In genomic region chr11:61488651-61489291, GRCh38 we compare ENCODE assay signal across 11 cellular contexts. TPM values are rescaled to one million over a fixed set of nuclear protein-coding genes. Genes with fewer than 3 reads are reported as not detected.
DNase-seq lines count a peak whose midpoint lies in the region; ATAC-seq, FAIRE-seq and TF ChIP-seq lines count a peak whose summit lies in the region.
"Had no signal": no experiment of that assay in that cellular context is flagged by ENCODE, and none has a peak within 500 bp of the region (broad histone marks: within the 10 kb centered on the region; RNA-seq: fewer than 3 reads in every experiment).

No MANE protein-coding gene starts in this region.

- no peaks in the 10 kb centered on the region for H3K36me3 Mint-ChIP-seq in activated T-cell treated with anti-CD3 and anti-CD28 coated beads, Interleukin-2, amount 50 U/mL, for 72 hours (ENCODE audit: insufficient read depth in 2 of 2)

- peak; percentile 53 for ATAC-seq in K562
- no peak for ATAC-seq in HG02938 (IDR thresholded peaks at IDR 0.05; ENCODE audit: unreplicated experiment)
- ATAC-seq in activated T-cell treated with anti-CD3 and anti-CD28 coated beads, Interleukin-2, amount 50 U/mL, for 72 hours (replicated peaks in 1 of 2): no peak
- ATAC-seq: stimulated activated naive B cell treated with anti-CD40 and anti-IgM and Interleukin-4, amounts not matched to agents 10 μg/mL and 1 μg/mL and 100 μg/mL, for 72 hours had no signal

- in situ Hi-C loops in K562 (cut with MboI): no loop called here

- H3K9me3 ChIP-seq in HUES6 (ENCODE audit: control insufficient read depth, insufficient read depth, low read depth, low read length): no peaks in the 10 kb centered on the region
- no peaks in the 10 kb centered on the region for H3K9me3 ChIP-seq in K562 (replicated peaks; ENCODE audit: control insufficient read depth, insufficient read depth, low read depth, low read length)
- no peaks in the 10 kb centered on the region for H3K9me3 ChIP-seq in small intestine (ENCODE audit: control insufficient read depth, low read depth)

- no peak for TF ChIP-seq EP300 in K562 (IDR thresholded peaks at IDR 0.05; ENCODE audit: low read length)

- H3K4me1 ChIP-seq in HUES6 (ENCODE audit: control insufficient read depth, insufficient read depth, low read length): peaks cover 32% of the 10 kb centered on the region
- peaks cover 3 to 25% of the 10 kb centered on the region in 2 experiments; a peak in 3 of 5 replicates for H3K4me1 ChIP-seq in K562 (replicated peaks in 1 of 2; ENCODE audit: control insufficient read depth in 2 of 2, insufficient read depth in 2 of 2, low read length in 2 of 2)
- H3K4me1 ChIP-seq in small intestine (ENCODE audit: control insufficient read depth in 2 of 2, insufficient read depth in 1 of 2, low read depth in 1 of 2, low read length in 1 of 2): peaks cover 0 to 2% of the 10 kb centered on the region in 2 donors

- TF ChIP-seq RAD21 in K562 (CRISPR knock-in tag; conservative IDR thresholded peaks at IDR 0.05 in 1 of 2, IDR thresholded peaks at IDR 0.05 in 1 of 2): no peak

- DNase-seq in K562 (ENCODE audit: extremely low read depth in 1 of 4, low spot score in 3 of 4) (peak; percentile 36 to 48 (median 42)), iPS-NIHi7 (ENCODE audit: extremely low spot score) (peak; percentile 64), small intestine (peak; percentile 71), UCSD-AML1 (lab: John Stamatoyannopoulos, UW; ENCODE audit: unreplicated experiment) (no peak), HTR-8/SVneo (ENCODE audit: insufficient read length, low spot score) (no peak)
- no peak for DNase-seq in activated T-cell treated with anti-CD3 and anti-CD28 coated beads, Interleukin-2, amount 50 U/mL, for 72 hours
- DNase-seq: stimulated activated naive B cell treated with anti-CD40 and anti-IgM and Interleukin-4, amounts not matched to agents 10 μg/mL and 1 μg/mL and 100 μg/mL, for 72 hours had no signal

- H3K4me3 Mint-ChIP-seq in activated T-cell treated with anti-CD3 and anti-CD28 coated beads, Interleukin-2, amount 50 U/mL, for 72 hours: no peak overlapping the region
- H3K4me3 Mint-ChIP-seq: activated naive CD8-positive, alpha-beta T cell; stimulated activated naive B cell treated with anti-CD40 and anti-IgM and Interleukin-4, amounts not matched to agents 10 μg/mL and 1 μg/mL and 100 μg/mL, for 72 hours had no signal

- WGBS in K562 (ENCODE audit: insufficient coverage, low coverage, missing lambda C conversion rate): 4% methylated on average over 19 of the region's 19 CpGs
- WGBS in small intestine, 3 donors: 7 to 22% (median 17%) methylated on average over 19 of the region's 19 CpGs

- no peak for TF ChIP-seq CTCF in K562 (IDR thresholded peaks at IDR 0.05 in 2 of 3, conservative IDR thresholded peaks at IDR 0.05 in 1 of 3; ENCODE audit: insufficient read depth in 2 of 3, low read depth in 1 of 3, low read length in 3 of 3)

- no peak for TF ChIP-seq POLR2A in K562 (conservative IDR thresholded peaks at IDR 0.05)

- H3K4me2 ChIP-seq in K562 (ENCODE audit: insufficient read depth, low read length): peak overlapping the region; percentile 28; the same call in 1 of the 2 replicates

- CTCF ChIA-PET in K562 (lab: Yijun Ruan, JAX; ENCODE audit: low intra/inter-chr PET ratio): no interaction called here

- H3K9me3 Mint-ChIP-seq in activated T-cell treated with anti-CD3 and anti-CD28 coated beads, Interleukin-2, amount 50 U/mL, for 72 hours: no peaks in the 10 kb centered on the region
- H3K9me3 Mint-ChIP-seq: stimulated activated naive B cell treated with anti-CD40 and anti-IgM and Interleukin-4, amounts not matched to agents 10 μg/mL and 1 μg/mL and 100 μg/mL, for 72 hours had no signal

- no peak overlapping the region for H3K27ac Mint-ChIP-seq in activated T-cell treated with anti-CD3 and anti-CD28 coated beads, Interleukin-2, amount 50 U/mL, for 72 hours
- H3K27ac Mint-ChIP-seq: activated naive CD8-positive, alpha-beta T cell; stimulated activated naive B cell treated with anti-CD40 and anti-IgM and Interleukin-4, amounts not matched to agents 10 μg/mL and 1 μg/mL and 100 μg/mL, for 72 hours had no signal

- no peaks in the 10 kb centered on the region for H3K27me3 ChIP-seq in HUES6 (ENCODE audit: control insufficient read depth, insufficient read depth, low read length)
- peaks cover 36 to 88% of the 10 kb centered on the region in 2 experiments for H3K27me3 ChIP-seq in K562 (ENCODE audit: control insufficient read depth in 2 of 2, insufficient read depth in 2 of 2, low read length in 2 of 2)
- H3K27me3 ChIP-seq in small intestine (ENCODE audit: control insufficient read depth in 2 of 2, insufficient read depth in 2 of 2, low read length in 2 of 2): no peaks in the 10 kb centered on the region

- H3K36me3 ChIP-seq in HUES6 (ENCODE audit: control insufficient read depth, insufficient read depth, low read length) (no peaks in the 10 kb centered on the region), K562 (ENCODE audit: control insufficient read depth, insufficient read depth, low read length) (no peaks in the 10 kb centered on the region), small intestine (ENCODE audit: control insufficient read depth in 2 of 2, insufficient read depth in 2 of 2, low read length in 2 of 2) (no peaks in the 10 kb centered on the region)

- POLR2A ChIA-PET in K562 (lab: Yijun Ruan, JAX): interaction anchor here (0.8 to 1.0 kb wide), 2 partner anchors 16 to 240 kb away, joined by 3 read pairs; no protein-coding TSS in a partner anchor

- H3K27me3 Mint-ChIP-seq in activated T-cell treated with anti-CD3 and anti-CD28 coated beads, Interleukin-2, amount 50 U/mL, for 72 hours (ENCODE audit: low read depth): no peaks in the 10 kb centered on the region
- H3K27me3 Mint-ChIP-seq: activated naive CD8-positive, alpha-beta T cell had no signal

- no peaks in the 10 kb centered on the region for H3K4me1 Mint-ChIP-seq in activated T-cell treated with anti-CD3 and anti-CD28 coated beads, Interleukin-2, amount 50 U/mL, for 72 hours (ENCODE audit: low read depth)
- H3K4me1 Mint-ChIP-seq: stimulated activated naive B cell treated with anti-CD40 and anti-IgM and Interleukin-4, amounts not matched to agents 10 μg/mL and 1 μg/mL and 100 μg/mL, for 72 hours had no signal

- peaks cover 5% of the 10 kb centered on the region; the same call in 1 of the 2 replicates for H4K20me1 ChIP-seq in K562 (replicated peaks; ENCODE audit: control insufficient read depth, insufficient read depth, low read length)

- peak overlapping the region; percentile 66; the same call in 1 of the 2 replicates for H2AFZ ChIP-seq in K562 (ENCODE audit: low read depth, low read length)

- H3K79me2 ChIP-seq in K562 (ENCODE audit: control insufficient read depth, insufficient read depth, low read length): no peaks in the 10 kb centered on the region

- H3K9ac ChIP-seq in HUES6 (ENCODE audit: low read length) (peak overlapping the region; percentile 27), K562 (ENCODE audit: insufficient read depth in 1 of 2, low read depth in 2 of 2, low read length in 2 of 2) (peak overlapping the region in 1 of 2 experiments; percentile 40; a peak in 2 of 4 replicates)

- H3K27ac ChIP-seq in HUES6 (ENCODE audit: low read depth, low read length) (no peak overlapping the region), K562 (ENCODE audit: extremely low read depth, low read depth, low read length) (no peak overlapping the region), small intestine (ENCODE audit: low read depth in 1 of 2, low read length in 1 of 2) (no peak overlapping the region)

- no peaks in the 10 kb centered on the region for H3K9me1 ChIP-seq in K562 (ENCODE audit: control insufficient read depth, insufficient read depth, low read length)

- H3K4me3 ChIP-seq in HUES6 (ENCODE audit: low read depth, low read length): peak overlapping the region; percentile 37
- no peak overlapping the region for H3K4me3 ChIP-seq in K562
- no peak overlapping the region for H3K4me3 ChIP-seq in small intestine (ENCODE audit: low read depth in 1 of 2, low read length in 2 of 2)

- intact Hi-C loops in K562 (cut with micrococcal nuclease): no loop called here

- BruUV-seq in K562 (replicated peaks; lab: Mats Ljungman, UMichigan): no TSS peak

- FAIRE-seq in K562 (lab: Jason Lieb, UNC) (no peak), small intestine (lab: Jason Lieb, UNC) (no peak), HTR-8/SVneo (lab: Jason Lieb, UNC) (no peak)

RNA-seq across cellular contexts. Expression of gene LRRC10B, which starts 19.8 kb away (rescaled TPM):
- total RNA-seq in K562 (2011; cell fraction: chromatin; rRNA removed; ENCODE audit: low replicate concordance): not detected in 2 replicates
- 0.17 TPM in 1 of 2 replicates, not detected in the other for total RNA-seq in K562 (2011; cell fraction: nucleolus; rRNA removed)
- not detected in 2 replicates for total RNA-seq in K562 (2011; cell fraction: nucleoplasm; rRNA removed)
- total RNA-seq in K562 (2014; rRNA removed): not detected in 2 replicates
- not detected in 2 replicates for total RNA-seq in K562 (2014; rRNA removed; fragmentation: Illumina TruSeq; extraction: Trizol)
- 0.11 TPM in 1 of 2 replicates, not detected in the other for total RNA-seq in K562 (2015; rRNA removed; fragmentation: Illumina TruSeq; extraction: Trizol)
- total RNA-seq in K562 (2021): not detected in 2 replicates
- 0.04 TPM in 1 of 2 replicates, not detected in the other for polyA plus RNA-seq in K562 (2011; rRNA removed)
- 0.03 and 0.07 TPM in 2 replicates for polyA plus RNA-seq in K562 (2011; cell fraction: cytosol; rRNA removed)
- 0.04 and 0.07 TPM in 2 replicates for polyA plus RNA-seq in K562 (2011; cell fraction: nucleus; rRNA removed)
- 0.06 TPM in 1 of 2 replicates, not detected in the other for polyA plus RNA-seq in K562 (2012)
- not detected in 2 replicates for polyA plus RNA-seq in K562 (2014; fragmentation: Illumina TruSeq; extraction: Trizol)
- not detected for polyA plus RNA-seq in K562 (2014; fragmentation: Nextera tagmentation; extraction: Ambion mirVana)
- polyA plus RNA-seq in K562 (2014; rRNA removed): not detected in 2 replicates
- polyA minus RNA-seq in K562 (2011; rRNA and poly(A)+ RNA removed): not detected in 2 replicates
- polyA minus RNA-seq in K562 (2011; cell fraction: cytosol; rRNA and poly(A)+ RNA removed): not detected in 2 replicates
- 0.11 TPM in 1 of 2 replicates, not detected in the other for polyA minus RNA-seq in K562 (2011; cell fraction: nucleus; rRNA and poly(A)+ RNA removed)
- polyA plus RNA-seq in small intestine: 1 to 10 TPM in 1 of 3 donors, under 1 TPM in 1, not detected in 1; 0.22 to 2.6 TPM
- not detected for total RNA-seq in activated T-cell treated with anti-CD3 and anti-CD28 coated beads, Interleukin-2, amount 50 U/mL, for 72 hours
- total RNA-seq: SK-MEL-5 had no signal

RNA-seq across cellular contexts. Expression of gene SDHAF2, which starts 58.8 kb away (rescaled TPM):
- 127 and 189 TPM in 2 replicates for total RNA-seq in K562 (2011; cell fraction: chromatin; rRNA removed; ENCODE audit: low replicate concordance)
- total RNA-seq in K562 (2011; cell fraction: nucleolus; rRNA removed): 134 and 143 TPM in 2 replicates
- 150 and 151 TPM in 2 replicates for total RNA-seq in K562 (2011; cell fraction: nucleoplasm; rRNA removed)
- total RNA-seq in K562 (2014; rRNA removed): 27.6 and 51.6 TPM in 2 replicates
- 23.1 and 24.9 TPM in 2 replicates for total RNA-seq in K562 (2014; rRNA removed; fragmentation: Illumina TruSeq; extraction: Trizol)
- 21.2 and 24.1 TPM in 2 replicates for total RNA-seq in K562 (2015; rRNA removed; fragmentation: Illumina TruSeq; extraction: Trizol)
- 34.8 and 39.4 TPM in 2 replicates for total RNA-seq in K562 (2021)
- 82.2 and 86.3 TPM in 2 replicates for polyA plus RNA-seq in K562 (2011; rRNA removed)
- polyA plus RNA-seq in K562 (2011; cell fraction: cytosol; rRNA removed): 87.4 and 110 TPM in 2 replicates
- polyA plus RNA-seq in K562 (2011; cell fraction: nucleus; rRNA removed): 55.5 and 62.3 TPM in 2 replicates
- 33.3 and 41.9 TPM in 2 replicates for polyA plus RNA-seq in K562 (2012)
- polyA plus RNA-seq in K562 (2014; fragmentation: Illumina TruSeq; extraction: Trizol): 30.7 and 40.4 TPM in 2 replicates
- polyA plus RNA-seq in K562 (2014; fragmentation: Nextera tagmentation; extraction: Ambion mirVana): 100 to 1,000 TPM; 140 to 144 TPM
- polyA plus RNA-seq in K562 (2014; rRNA removed): 48.0 and 55.9 TPM in 2 replicates
- 66.7 and 73.9 TPM in 2 replicates for polyA minus RNA-seq in K562 (2011; rRNA and poly(A)+ RNA removed)
- polyA minus RNA-seq in K562 (2011; cell fraction: cytosol; rRNA and poly(A)+ RNA removed): 17.1 and 42.7 TPM in 2 replicates
- 38.0 and 52.3 TPM in 2 replicates for polyA minus RNA-seq in K562 (2011; cell fraction: nucleus; rRNA and poly(A)+ RNA removed)
- polyA plus RNA-seq in small intestine: 10 to 100 TPM; 43.9 to 63.0 (median 59.5) TPM
- total RNA-seq in activated T-cell treated with anti-CD3 and anti-CD28 coated beads, Interleukin-2, amount 50 U/mL, for 72 hours: 10 to 100 TPM; 36.6 to 40.7 TPM

RNA-seq across cellular contexts. Expression of gene CPSF7, which starts 59.0 kb away (rescaled TPM):
- total RNA-seq in K562 (2011; cell fraction: chromatin; rRNA removed; ENCODE audit: low replicate concordance): 141 and 152 TPM in 2 replicates
- 67.6 and 78.9 TPM in 2 replicates for total RNA-seq in K562 (2011; cell fraction: nucleolus; rRNA removed)
- 105 and 139 TPM in 2 replicates for total RNA-seq in K562 (2011; cell fraction: nucleoplasm; rRNA removed)
- total RNA-seq in K562 (2014; rRNA removed): 24.3 and 24.8 TPM in 2 replicates
- total RNA-seq in K562 (2014; rRNA removed; fragmentation: Illumina TruSeq; extraction: Trizol): 45.1 and 45.5 TPM in 2 replicates
- total RNA-seq in K562 (2015; rRNA removed; fragmentation: Illumina TruSeq; extraction: Trizol): 43.9 and 44.1 TPM in 2 replicates
- total RNA-seq in K562 (2021): 82.9 and 84.6 TPM in 2 replicates
- 37.5 and 60.4 TPM in 2 replicates for polyA plus RNA-seq in K562 (2011; rRNA removed)
- 51.1 and 98.0 TPM in 2 replicates for polyA plus RNA-seq in K562 (2011; cell fraction: cytosol; rRNA removed)
- polyA plus RNA-seq in K562 (2011; cell fraction: nucleus; rRNA removed): 121 and 160 TPM in 2 replicates
- 70.9 and 87.0 TPM in 2 replicates for polyA plus RNA-seq in K562 (2012)
- 89.1 and 104 TPM in 2 replicates for polyA plus RNA-seq in K562 (2014; fragmentation: Illumina TruSeq; extraction: Trizol)
- 10 to 100 TPM; 14.8 to 46.8 TPM for polyA plus RNA-seq in K562 (2014; fragmentation: Nextera tagmentation; extraction: Ambion mirVana)
- polyA plus RNA-seq in K562 (2014; rRNA removed): 42.4 and 45.7 TPM in 2 replicates
- 45.5 and 47.8 TPM in 2 replicates for polyA minus RNA-seq in K562 (2011; rRNA and poly(A)+ RNA removed)
- polyA minus RNA-seq in K562 (2011; cell fraction: cytosol; rRNA and poly(A)+ RNA removed): 32.9 and 61.4 TPM in 2 replicates
- 37.4 and 50.1 TPM in 2 replicates for polyA minus RNA-seq in K562 (2011; cell fraction: nucleus; rRNA and poly(A)+ RNA removed)
- 10 to 100 TPM; 30.3 to 56.4 (median 39.1) TPM for polyA plus RNA-seq in small intestine
- total RNA-seq in activated T-cell treated with anti-CD3 and anti-CD28 coated beads, Interleukin-2, amount 50 U/mL, for 72 hours: 100 to 1,000 TPM; 164 to 223 TPM

Comparison
In these comparisons a context has a peak if more than half of its experiments do, and no peak if none do; other contexts are left out.
1. DNase-seq: peak in K562 (4 of 4), iPS-NIHi7 (single experiment) and small intestine (single experiment); none in UCSD-AML1 (single experiment), activated T-cell treated with anti-CD3 and anti-CD28 coated beads, Interleukin-2, amount 50 U/mL, for 72 hours (0 of 2) and HTR-8/SVneo (single experiment).